In the genomic region with DNA sequence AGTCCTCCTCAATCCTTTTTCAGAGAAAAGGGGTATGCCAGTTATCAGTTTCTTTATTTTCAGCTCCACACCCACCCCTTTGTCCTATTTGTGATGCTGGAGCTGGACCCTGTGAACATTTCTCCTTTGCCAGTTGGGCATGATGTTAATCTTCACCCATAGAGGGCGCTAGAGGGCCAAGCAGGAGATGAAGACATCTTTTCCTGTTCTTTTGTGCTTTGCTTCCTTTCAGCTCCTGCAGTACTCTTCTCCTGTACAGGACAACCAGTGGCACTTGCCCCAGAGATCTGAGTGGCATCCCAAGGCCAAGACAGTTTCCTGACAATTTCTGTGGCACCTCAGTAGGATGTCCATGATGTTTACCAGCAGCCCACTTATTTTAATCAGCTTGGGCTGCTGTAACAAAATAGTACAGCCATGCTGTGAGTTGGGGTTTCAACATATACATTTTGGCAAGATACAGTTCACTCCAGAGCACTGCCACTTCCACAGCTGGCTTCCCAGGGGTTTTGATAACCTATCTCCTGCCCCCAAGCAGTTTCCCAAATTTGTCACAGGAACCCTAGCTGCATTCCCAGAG, we compare ENCODE assay signal across 8 cellular contexts. TPM values are rescaled to one million over a fixed set of nuclear protein-coding genes. Genes with fewer than 3 reads are reported as not detected.
DNase-seq lines count a peak whose midpoint lies in the region; ATAC-seq and TF ChIP-seq lines count a peak whose summit lies in the region.

No MANE protein-coding gene starts in this region.

- peak; percentile 7 for DNase-seq in NCI-H345 (lab: John Stamatoyannopoulos, UW)
- DNase-seq in NCI-H345 treated with DMSO at 0.1 percent for 48 hours (lab: John Stamatoyannopoulos, UW; ENCODE audit: unreplicated experiment), result no peak
- peak; percentile 77 for DNase-seq in NB4 (ENCODE audit: low read depth)
- peak; percentile 10 to 65 (median 44) for DNase-seq in T-cell
- DNase-seq in astrocyte of the spinal cord (ENCODE audit: low read depth, low spot score), result peak; percentile 73
- DNase-seq in kidney tubule cell (ENCODE audit: low spot score), result peak; percentile 83
- peak; percentile 21 for DNase-seq in stimulated activated CD8-positive, alpha-beta memory T cell treated with anti-CD3 and anti-CD28 coated beads, Interleukin-15, amount 100 ng/mL, for 1 hour (ENCODE audit: low read depth)

- CTCF ChIA-PET in T-cell (lab: Charles Lee), result interaction anchor here (0.6 to 1.7 kb wide), 11 partner anchors 26 to 522 kb away, joined by 3 to 7 read pairs (median 3); partner anchors contain the start of genes HPS5 (in 1 of the 2) and LDHA (in 1 of the 2)

- peaks cover 0 to 9% (median 0%) of the 10 kb centered on the region in 3 donors for H3K9me3 Mint-ChIP-seq in T-cell

- H3K27ac Mint-ChIP-seq in T-cell, result peak overlapping the region; percentile 20 to 44

- in situ Hi-C loops in astrocyte of the spinal cord (cut with HindIII; ENCODE audit: low sequenced_read_pairs), result no loop called here

- ATAC-seq in T-cell (replicated peaks in 1 of 4) (peak in 3 of 4 experiments; percentile 29 to 48 (median 39)), GM18505 (IDR thresholded peaks at IDR 0.05; ENCODE audit: unreplicated experiment) (no peak)

- no peak overlapping the region for H3K4me3 Mint-ChIP-seq in T-cell

- peaks cover 0 to 20% (median 8%) of the 10 kb centered on the region in 3 donors for H3K4me1 Mint-ChIP-seq in T-cell

- peaks cover 15 to 16% of the 10 kb centered on the region in 2 donors for H3K27me3 Mint-ChIP-seq in T-cell

- TF ChIP-seq POLR2A in NB4 (IDR thresholded peaks at IDR 0.05; ENCODE audit: extremely low read depth, insufficient read length) (no peak), GM18505 (IDR thresholded peaks at IDR 0.05; ENCODE audit: borderline replicate concordance, extremely low read depth, insufficient read depth, insufficient read length) (no peak)

- H3K36me3 Mint-ChIP-seq in T-cell, result no peaks in the 10 kb centered on the region

- no peak overlapping the region for H3K4me3 ChIP-seq in NB4 (ENCODE audit: low read depth, low read length)
- no peak overlapping the region for H3K4me3 ChIP-seq in astrocyte of the spinal cord (ENCODE audit: low read depth, low read length)

- TF ChIP-seq CTCF in NB4 (IDR thresholded peaks at IDR 0.05; ENCODE audit: low read depth, low read length) (peak; percentile 65), astrocyte of the spinal cord (IDR thresholded peaks at IDR 0.05; ENCODE audit: low read depth, low read length) (peak; percentile 84)

- POLR2A ChIA-PET in T-cell (lab: Charles Lee), result interaction anchor here in 1 of 2 donors (0.6 kb wide), 1 partner anchor 37 kb away, joined by 5 read pairs; no protein-coding TSS in a partner anchor

RNA-seq across cellular contexts. Expression of gene SAA2, which starts 4.6 kb away (rescaled TPM):
- 10 to 100 TPM in 1 of 5 donors, 1 to 10 TPM in 2, not detected in 2; 7.4 to 10.2 (median 8.3) TPM for total RNA-seq in T-cell

RNA-seq across cellular contexts. Expression of gene SAA4, which starts 7.3 kb away (rescaled TPM):
- total RNA-seq in T-cell, result under 1 TPM in 3 of 5 donors, not detected in 2; 0.54 to 0.93 (median 0.63) TPM

RNA-seq across cellular contexts. Expression of gene SAA1, which starts 22.2 kb away (rescaled TPM):
- total RNA-seq in T-cell, result 10 to 100 TPM in 1 of 5 donors, 1 to 10 TPM in 2, not detected in 2; 7.6 to 12.9 (median 9.4) TPM
